ENCODE assay signal across 25 cellular contexts in the genomic region with DNA sequence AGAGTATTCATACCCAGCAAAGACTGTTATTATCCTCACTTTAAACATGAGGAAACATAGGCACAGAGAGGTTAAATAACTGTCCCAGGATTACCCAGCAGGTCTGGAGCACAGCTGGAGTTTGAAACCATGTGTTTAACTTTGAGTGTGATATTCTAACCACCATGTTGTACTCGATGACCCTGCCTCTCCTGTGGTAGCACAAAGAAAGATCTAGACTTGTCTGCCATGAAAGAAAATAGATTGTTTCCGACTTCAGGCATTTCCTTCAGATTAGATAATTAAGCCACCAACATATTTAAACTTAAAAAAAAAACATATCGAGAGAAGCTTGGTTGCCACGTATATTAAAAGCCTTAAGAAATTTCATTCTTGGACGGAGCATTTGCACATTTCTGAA.
DNase-seq lines count a peak whose midpoint lies in the region; ATAC-seq, FAIRE-seq and TF ChIP-seq lines count a peak whose summit lies in the region.
"Had no signal": no experiment of that assay in that cellular context is flagged by ENCODE, and none has a peak within 500 bp of the region (broad histone marks: within the 10 kb centered on the region; RNA-seq: fewer than 3 reads in every experiment).

No MANE protein-coding gene starts in this region.

- no peaks in the 10 kb centered on the region for H3K79me1 ChIP-seq in IMR-90 (ENCODE audit: low read depth in 1 of 2, low read length in 2 of 2)

- H2BK5ac ChIP-seq in IMR-90 (ENCODE audit: low read depth, low read length, poor library complexity, severe bottlenecking): no peak overlapping the region

- H3K36me3 Mint-ChIP-seq in astrocyte (ENCODE audit: low read depth, unreplicated experiment): peaks cover 3% of the 10 kb centered on the region
- peaks cover 3% of the 10 kb centered on the region for H3K36me3 Mint-ChIP-seq in activated naive CD4-positive, alpha-beta T cell treated with anti-CD3 and anti-CD28 coated beads for 36 hours (ENCODE audit: low read depth)
- H3K36me3 Mint-ChIP-seq: CD14-positive monocyte had no signal

- in situ Hi-C loops in IMR-90 (cut with MboI; ENCODE audit: low sequenced_read_pairs): no loop called here

- no peak overlapping the region for H4K91ac ChIP-seq in IMR-90 (ENCODE audit: insufficient read depth, low read depth, low read length)

- H4K20me1 ChIP-seq in IMR-90 (ENCODE audit: insufficient read depth, low read length) (no peaks in the 10 kb centered on the region), astrocyte (ENCODE audit: insufficient read depth, low read length) (no peaks in the 10 kb centered on the region)
- H4K20me1 ChIP-seq: BLaER1 treated with 17β-estradiol and CSF1 and Interleukin-3, amounts not matched to agents 10 nM and 100 nM had no signal

- TF ChIP-seq RAD21 in IMR-90 (IDR thresholded peaks at IDR 0.05; ENCODE audit: low read length): no peak

- H4K8ac ChIP-seq in IMR-90 (ENCODE audit: low read depth in 2 of 2, low read length in 2 of 2): no peak overlapping the region

- no peak for TF ChIP-seq POLR2A in IMR-90 (IDR thresholded peaks at IDR 0.05; ENCODE audit: low read depth, low read length)

- H3K4me1 ChIP-seq in IMR-90 (ENCODE audit: control insufficient read depth, insufficient read depth, low read length) (peaks cover 6% of the 10 kb centered on the region), astrocyte (ENCODE audit: insufficient read depth, low read length) (peaks cover 14% of the 10 kb centered on the region)
- H3K4me1 ChIP-seq: A549, BE2C had no signal

- DNase-seq in IMR-90: no peak
- peak; percentile 69 for DNase-seq in astrocyte (ENCODE audit: low read depth)
- DNase-seq in choroid plexus epithelial cell (ENCODE audit: low read depth): peak; percentile 69
- no peak for DNase-seq in activated naive CD4-positive, alpha-beta T cell treated with anti-CD3 and anti-CD28 coated beads for 36 hours
- DNase-seq in stimulated activated CD4-positive, alpha-beta T cell treated with anti-CD3 and anti-CD28 coated beads, Interleukin-15, amount 100 ng/mL, for 24 hours: no peak
- DNase-seq: 8988T; ACHN; AML-193; BE2C; CD4-positive, alpha-beta T cell; CD8-positive, alpha-beta memory T cell; DMS 273 treated with DMSO at 0.1 percent for 48 hours; DMS79; EL; GDM1; H9 had no signal

- FAIRE-seq in astrocyte (lab: Jason Lieb, UNC): no peak
- FAIRE-seq: A549, D721Med, GM12878, GM19239 had no signal

- H3K4me1 Mint-ChIP-seq in astrocyte (ENCODE audit: low read depth, unreplicated experiment): peaks cover 15% of the 10 kb centered on the region
- H3K4me1 Mint-ChIP-seq in activated naive CD4-positive, alpha-beta T cell treated with anti-CD3 and anti-CD28 coated beads for 36 hours (ENCODE audit: low read depth): peaks cover 34% of the 10 kb centered on the region
- H3K4me1 Mint-ChIP-seq: CD8-positive, alpha-beta memory T cell; GM23338; H9 had no signal

- no peak overlapping the region for H2AK9ac ChIP-seq in IMR-90 (replicated peaks; ENCODE audit: low read depth, low read length, poor library complexity)

- no peak overlapping the region for H3K27ac Mint-ChIP-seq in astrocyte (ENCODE audit: unreplicated experiment)
- no peak overlapping the region for H3K27ac Mint-ChIP-seq in activated naive CD4-positive, alpha-beta T cell treated with anti-CD3 and anti-CD28 coated beads for 36 hours
- H3K27ac Mint-ChIP-seq: CD14-positive monocyte; CD4-positive, alpha-beta T cell; CD8-positive, alpha-beta memory T cell; GM23338; H9 had no signal

- TF ChIP-seq CTCF in IMR-90 (conservative IDR thresholded peaks at IDR 0.05; ENCODE audit: low read depth, low read length) (no peak), astrocyte (IDR thresholded peaks at IDR 0.05; ENCODE audit: insufficient read depth, low read depth, low read length) (no peak), choroid plexus epithelial cell (conservative IDR thresholded peaks at IDR 0.05; ENCODE audit: low read depth, low read length) (no peak)

- 0 out of 2 replicates have a peak, but pooled peaks cover 3% of the 10 kb centered on the region for H3K9me1 ChIP-seq in IMR-90 (ENCODE audit: insufficient read depth, low read length)

- H3K79me2 ChIP-seq in astrocyte (ENCODE audit: insufficient read depth, low read length): no peaks in the 10 kb centered on the region

- H3K27ac ChIP-seq in IMR-90 (ENCODE audit: insufficient read depth, low read length): no peak overlapping the region
- H3K27ac ChIP-seq in astrocyte (ENCODE audit: low read depth, low read length): no peak overlapping the region
- H3K27ac ChIP-seq: A549; BLaER1 treated with 17β-estradiol and CSF1 and Interleukin-3, amounts not matched to agents 10 nM and 100 nM had no signal

- H3K27me3 ChIP-seq in IMR-90 (ENCODE audit: control insufficient read depth, insufficient read depth, low read length) (no peaks in the 10 kb centered on the region), astrocyte (ENCODE audit: insufficient read depth, low read length) (no peaks in the 10 kb centered on the region)
- H3K27me3 ChIP-seq: BE2C; BLaER1 treated with 17β-estradiol and CSF1 and Interleukin-3, amounts not matched to agents 10 nM and 100 nM had no signal

- no CpG with 5 or more reads among the region's 5 CpGs for WGBS in IMR-90 (ENCODE audit: extremely low coverage in 2 of 2, insufficient read length in 1 of 2), 2 experiments

- H3K9me3 Mint-ChIP-seq in astrocyte (ENCODE audit: unreplicated experiment): peaks cover 11% of the 10 kb centered on the region
- peaks cover 19% of the 10 kb centered on the region for H3K9me3 Mint-ChIP-seq in activated naive CD4-positive, alpha-beta T cell treated with anti-CD3 and anti-CD28 coated beads for 36 hours

- no peak overlapping the region for H3K4ac ChIP-seq in IMR-90 (ENCODE audit: low read depth, low read length)

- H3K9me3 ChIP-seq in IMR-90 (ENCODE audit: control insufficient read depth, insufficient read depth, low read length) (peaks cover 5% of the 10 kb centered on the region), astrocyte (ENCODE audit: insufficient read depth, low read depth, low read length) (peaks cover 4% of the 10 kb centered on the region)
- H3K9me3 ChIP-seq: A549, BE2C had no signal

- intact Hi-C loops in IMR-90 (cut with micrococcal nuclease): no loop called here
- intact Hi-C loops in activated naive CD4-positive, alpha-beta T cell treated with anti-CD3 and anti-CD28 coated beads for 36 hours (cut with micrococcal nuclease): no loop called here

- H3K56ac ChIP-seq in IMR-90 (ENCODE audit: extremely low read depth, insufficient read depth, low read length): no peak overlapping the region

- H3K27me3 Mint-ChIP-seq in astrocyte (ENCODE audit: low read depth, unreplicated experiment): no peaks in the 10 kb centered on the region
- H3K27me3 Mint-ChIP-seq in activated naive CD4-positive, alpha-beta T cell treated with anti-CD3 and anti-CD28 coated beads for 36 hours (ENCODE audit: low read depth): no peaks in the 10 kb centered on the region
- H3K27me3 Mint-ChIP-seq: CD4-positive, alpha-beta T cell had no signal

- 0 out of 2 replicates have a peak overlapping the region, but pooled peaks have one; percentile 19 for H3K14ac ChIP-seq in IMR-90 (replicated peaks; ENCODE audit: low read depth, low read length)

- no peak overlapping the region for H3K4me3 Mint-ChIP-seq in astrocyte (ENCODE audit: unreplicated experiment)
- H3K4me3 Mint-ChIP-seq in activated naive CD4-positive, alpha-beta T cell treated with anti-CD3 and anti-CD28 coated beads for 36 hours: no peak overlapping the region
- H3K4me3 Mint-ChIP-seq: CD14-positive monocyte; CD4-positive, alpha-beta T cell; CD8-positive, alpha-beta memory T cell; GM23338; H9 had no signal

- H3K4me3 ChIP-seq in IMR-90 (ENCODE audit: insufficient read depth, low read depth, low read length) (no peak overlapping the region), astrocyte (ENCODE audit: insufficient read depth, low read depth, low read length) (no peak overlapping the region), choroid plexus epithelial cell (ENCODE audit: low read depth, low read length) (no peak overlapping the region)
- H3K4me3 ChIP-seq: A549; BLaER1 treated with 17β-estradiol and CSF1 and Interleukin-3, amounts not matched to agents 10 nM and 100 nM; GM12878; GM23338 had no signal

- H3K36me3 ChIP-seq in IMR-90 (ENCODE audit: control insufficient read depth, insufficient read depth, low read length) (no peaks in the 10 kb centered on the region), astrocyte (ENCODE audit: insufficient read depth, low read length) (no peaks in the 10 kb centered on the region)
- H3K36me3 ChIP-seq: BE2C had no signal

- no peak overlapping the region for H2AK5ac ChIP-seq in IMR-90 (ENCODE audit: low read depth, low read length)

- H4K5ac ChIP-seq in IMR-90 (ENCODE audit: low read depth, low read length): no peak overlapping the region

- H2BK120ac ChIP-seq in IMR-90 (ENCODE audit: low read depth, low read length): no peak overlapping the region

- H3K4me2 ChIP-seq in IMR-90 (ENCODE audit: low read depth, low read length): no peak overlapping the region
- H3K4me2 ChIP-seq in astrocyte (ENCODE audit: low read length): no peak overlapping the region
- H3K4me2 ChIP-seq: A549; BLaER1 treated with 17β-estradiol and CSF1 and Interleukin-3, amounts not matched to agents 10 nM and 100 nM; GM23338 had no signal

- H2BK15ac ChIP-seq in IMR-90 (ENCODE audit: low read depth, low read length): no peak overlapping the region

- H2AFZ ChIP-seq in IMR-90 (replicated peaks; ENCODE audit: low read length, poor library complexity) (no peak overlapping the region), astrocyte (ENCODE audit: low read depth, low read length) (no peak overlapping the region)
- H2AFZ ChIP-seq: GM23338 had no signal

- no peak overlapping the region for H3K9ac ChIP-seq in IMR-90 (ENCODE audit: low read depth, low read length)
- H3K9ac ChIP-seq in astrocyte (ENCODE audit: low read length): no peak overlapping the region
- H3K9ac ChIP-seq: BLaER1 treated with 17β-estradiol and CSF1 and Interleukin-3, amounts not matched to agents 10 nM and 100 nM had no signal

- no peak overlapping the region for H3K18ac ChIP-seq in IMR-90 (ENCODE audit: low read depth, low read length)

- no peak overlapping the region for H2BK20ac ChIP-seq in IMR-90 (ENCODE audit: low read depth, low read length)

- POLR2A ChIA-PET in IMR-90 (lab: Charles Lee; ENCODE audit: unreplicated experiment): no interaction called here

- CTCF ChIA-PET in IMR-90 (lab: Yijun Ruan, JAX): interaction anchor here (0.7 kb wide), 1 partner anchor 422 kb away, joined by 3 read pairs; no protein-coding TSS in a partner anchor
- CTCF ChIA-PET in activated naive CD4-positive, alpha-beta T cell treated with anti-CD3 and anti-CD28 coated beads for 36 hours (lab: Charles Lee): interaction anchor here (0.6 to 0.7 kb wide), 2 partner anchors 219 to 461 kb away, joined by 3 read pairs; no protein-coding TSS in a partner anchor

- no peak for ATAC-seq in IMR-90 (ENCODE audit: low read depth)
- ATAC-seq in GM19397 (IDR thresholded peaks at IDR 0.05; ENCODE audit: unreplicated experiment): no peak
- ATAC-seq: A549, GM12878, GM23338, HCT116 had no signal

- dilution Hi-C loops in IMR-90 (cut with HindIII; ENCODE audit: low sequenced_read_pairs, unreplicated experiment): no loop called here

- no peak overlapping the region for H3K23ac ChIP-seq in IMR-90 (ENCODE audit: low read depth, low read length)

- no TSS peak for BruUV-seq in IMR-90 (replicated peaks; lab: Mats Ljungman, UMichigan)

TF ChIP-seq in IMR-90, 13 proteins besides CTCF, POLR2A, EP300 and RAD21 (continues in another document):
- no peak for TF ChIP-seq SMC3 (IDR thresholded peaks at IDR 0.05; ENCODE audit: low read depth, low read length)
- no peak for TF ChIP-seq BHLHE40 (IDR thresholded peaks at IDR 0.05; ENCODE audit: low read depth, low read length)

Comparison
In these comparisons a context has a peak if more than half of its experiments do, and no peak if none do; other contexts are left out.
1. DNase-seq: peak in astrocyte (single experiment) and choroid plexus epithelial cell (single experiment); none in IMR-90 (single experiment), activated naive CD4-positive, alpha-beta T cell treated with anti-CD3 and anti-CD28 coated beads for 36 hours (single experiment) and stimulated activated CD4-positive, alpha-beta T cell treated with anti-CD3 and anti-CD28 coated beads, Interleukin-15, amount 100 ng/mL, for 24 hours (single experiment).